In genomic region chr14:74983343-74983742, GRCh38 we compare ENCODE assay signal across 14 cellular contexts. TPM values are rescaled to one million over a fixed set of nuclear protein-coding genes. Genes with fewer than 3 reads are reported as not detected.
DNase-seq lines count a peak whose midpoint lies in the region; ATAC-seq, FAIRE-seq and TF ChIP-seq lines count a peak whose summit lies in the region.
"Had no signal": no experiment of that assay in that cellular context is flagged by ENCODE, and none has a peak within 500 bp of the region (broad histone marks: within the 10 kb centered on the region; RNA-seq: fewer than 3 reads in every experiment).

No MANE protein-coding gene starts in this region.

- TF ChIP-seq CTCF in LNCaP clone FGC (IDR thresholded peaks at IDR 0.05; ENCODE audit: control insufficient read depth, extremely low read depth, insufficient read depth) (no peak), K562 (IDR thresholded peaks at IDR 0.05 in 2 of 3, conservative IDR thresholded peaks at IDR 0.05 in 1 of 3; ENCODE audit: insufficient read depth in 2 of 3, low read depth in 1 of 3, low read length in 3 of 3) (no peak), esophagus squamous epithelium (IDR thresholded peaks at IDR 0.05) (no peak), tibial artery (IDR thresholded peaks at IDR 0.05) (no peak), WERI-Rb-1 (IDR thresholded peaks at IDR 0.05; ENCODE audit: low read depth, low read length) (no peak)

- TF ChIP-seq RAD21 in K562 (CRISPR knock-in tag; conservative IDR thresholded peaks at IDR 0.05 in 1 of 2, IDR thresholded peaks at IDR 0.05 in 1 of 2), result no peak

- CTCF ChIA-PET in K562 (lab: Yijun Ruan, JAX; ENCODE audit: low intra/inter-chr PET ratio), result no interaction called here

- intact Hi-C loops in K562 (cut with micrococcal nuclease) (no loop called here), esophagus squamous epithelium (cut with DNase I) (no loop called here), tibial artery (cut with DNase I; ENCODE audit: low total_unique reads) (loop anchor here (5.0 kb wide), 1 partner anchor 294 kb away; the partner anchor contains the start of gene FOS), cardiac septum (cut with DNase I) (no loop called here)

- peak; percentile 50 for DNase-seq in LNCaP clone FGC (ENCODE audit: low read depth)
- DNase-seq in K562 (ENCODE audit: extremely low read depth in 1 of 4, low spot score in 3 of 4), result no peak
- no peak for DNase-seq in esophagus squamous epithelium (lab: John Stamatoyannopoulos, UW)
- no peak for DNase-seq in tibial artery
- no peak for DNase-seq in WERI-Rb-1
- no peak for DNase-seq in cardiac septum (ENCODE audit: low spot score)
- DNase-seq in NOMO-1 (lab: John Stamatoyannopoulos, UW; ENCODE audit: unreplicated experiment in 2 of 2), result no peak
- DNase-seq: CD8-positive, alpha-beta T cell; HFFc6; NCI-H187 treated with DMSO at 0.1 percent for 48 hours; NCI-H2171 treated with DMSO at 0.1 percent for 48 hours; NCI-H82 had no signal

- TF ChIP-seq POLR2A in K562 (conservative IDR thresholded peaks at IDR 0.05) (no peak), esophagus squamous epithelium (IDR thresholded peaks at IDR 0.05) (no peak)

- no TSS peak for BruUV-seq in K562 (replicated peaks; lab: Mats Ljungman, UMichigan)

- H3K27ac ChIP-seq in K562 (ENCODE audit: extremely low read depth, low read depth, low read length) (no peak overlapping the region), esophagus squamous epithelium (peak overlapping the region in 3 of 4 donors; percentile 60 to 72 (median 63)), tibial artery (peak overlapping the region; percentile 80 to 94), WERI-Rb-1 (no peak overlapping the region)

- H3K9me1 ChIP-seq in K562 (ENCODE audit: control insufficient read depth, insufficient read depth, low read length), result no peaks in the 10 kb centered on the region

- H4K20me1 ChIP-seq in K562 (replicated peaks; ENCODE audit: control insufficient read depth, insufficient read depth, low read length), result no peaks in the 10 kb centered on the region

- no peaks in the 10 kb centered on the region for H3K79me2 ChIP-seq in K562 (ENCODE audit: control insufficient read depth, insufficient read depth, low read length)

- H3K9me3 ChIP-seq in K562 (replicated peaks; ENCODE audit: control insufficient read depth, insufficient read depth, low read depth, low read length) (no peaks in the 10 kb centered on the region), esophagus squamous epithelium (no peaks in the 10 kb centered on the region), tibial artery (no peaks in the 10 kb centered on the region), WERI-Rb-1 (ENCODE audit: severe bottlenecking) (no peaks in the 10 kb centered on the region)

- no peak overlapping the region for H3K4me3 ChIP-seq in LNCaP clone FGC (ENCODE audit: low read depth, low read length)
- no peak overlapping the region for H3K4me3 ChIP-seq in K562
- H3K4me3 ChIP-seq in esophagus squamous epithelium, result no peak overlapping the region
- H3K4me3 ChIP-seq in tibial artery, result no peak overlapping the region
- no peak overlapping the region for H3K4me3 ChIP-seq in WERI-Rb-1 (ENCODE audit: low read depth, low read length)

- in situ Hi-C loops in K562 (cut with MboI), result no loop called here

- no peak for ATAC-seq in K562
- ATAC-seq: CD8-positive, alpha-beta T cell; HepG2 had no signal

- H3K4me2 ChIP-seq in K562 (ENCODE audit: insufficient read depth, low read length), result no peak overlapping the region

- no peak for FAIRE-seq in K562 (lab: Jason Lieb, UNC)
- FAIRE-seq: H1, HepG2 had no signal

- H3K9ac ChIP-seq in K562 (ENCODE audit: insufficient read depth in 1 of 2, low read depth in 2 of 2, low read length in 2 of 2), result no peak overlapping the region

- no peak for TF ChIP-seq EP300 in K562 (IDR thresholded peaks at IDR 0.05; ENCODE audit: low read length)

- 75% methylated on average over 1 of the region's 1 CpG for WGBS in K562 (ENCODE audit: insufficient coverage, low coverage, missing lambda C conversion rate)
- WGBS in esophagus squamous epithelium, 2 donors, result 29 to 40% methylated on average over 1 of the region's 1 CpG

- no peaks in the 10 kb centered on the region for H3K36me3 ChIP-seq in K562 (ENCODE audit: control insufficient read depth, insufficient read depth, low read length)
- H3K36me3 ChIP-seq in esophagus squamous epithelium, result no peaks in the 10 kb centered on the region
- no peaks in the 10 kb centered on the region for H3K36me3 ChIP-seq in tibial artery
- no peaks in the 10 kb centered on the region for H3K36me3 ChIP-seq in WERI-Rb-1

- H3K4me1 ChIP-seq in K562 (replicated peaks in 1 of 2; ENCODE audit: control insufficient read depth in 2 of 2, insufficient read depth in 2 of 2, low read length in 2 of 2) (peaks cover 0 to 26% of the 10 kb centered on the region in 2 experiments; a peak in 2 of 5 replicates), esophagus squamous epithelium (peaks cover 3 to 77% (median 38%) of the 10 kb centered on the region in 3 donors), tibial artery (peaks cover 5 to 83% (median 75%) of the 10 kb centered on the region in 4 donors)

- no peak overlapping the region for H2AFZ ChIP-seq in K562 (ENCODE audit: low read depth, low read length)

- no peaks in the 10 kb centered on the region for H3K27me3 ChIP-seq in K562 (ENCODE audit: control insufficient read depth in 2 of 2, insufficient read depth in 2 of 2, low read length in 2 of 2)
- H3K27me3 ChIP-seq in esophagus squamous epithelium, result no peaks in the 10 kb centered on the region
- H3K27me3 ChIP-seq in tibial artery, result no peaks in the 10 kb centered on the region
- no peaks in the 10 kb centered on the region for H3K27me3 ChIP-seq in WERI-Rb-1 (ENCODE audit: insufficient read depth, low read depth, severe bottlenecking)

- POLR2A ChIA-PET in K562 (lab: Yijun Ruan, JAX), result no interaction called here

TF ChIP-seq in K562, 482 proteins besides CTCF, POLR2A, EP300 and RAD21:
- TF ChIP-seq ZNF316 (IDR thresholded peaks at IDR 0.05) (peak; percentile 12; the same call in 1 of the 2 replicates), BCL6 (CRISPR knock-in tag; IDR thresholded peaks at IDR 0.05) (no peak)
TF ChIP-seq in K562: peak in this region for 1.

RNA-seq across cellular contexts. Expression of gene EIF2B2, which starts 19.4 kb away (rescaled TPM):
- 38.8 and 45.9 TPM in 2 replicates for total RNA-seq in K562 (2011; cell fraction: chromatin; rRNA removed; ENCODE audit: low replicate concordance)
- 28.3 and 32.6 TPM in 2 replicates for total RNA-seq in K562 (2011; cell fraction: nucleolus; rRNA removed)
- total RNA-seq in K562 (2011; cell fraction: nucleoplasm; rRNA removed), result 30.9 and 46.0 TPM in 2 replicates
- total RNA-seq in K562 (2014; rRNA removed) (53.3 and 65.7 TPM in 2 replicates), K562 (2014; rRNA removed; fragmentation: Illumina TruSeq; extraction: Trizol) (29.1 and 29.3 TPM in 2 replicates), K562 (2015; rRNA removed; fragmentation: Illumina TruSeq; extraction: Trizol) (28.3 and 31.8 TPM in 2 replicates), K562 (2021) (38.9 and 39.5 TPM in 2 replicates), esophagus squamous epithelium (10 to 100 TPM; 27.8 to 41.0 (median 39.0) TPM), cardiac septum (36.4 TPM)
- polyA plus RNA-seq in K562 (2011; rRNA removed) (94.1 and 95.6 TPM in 2 replicates), K562 (2014; fragmentation: Illumina TruSeq; extraction: Trizol) (52.4 and 55.6 TPM in 2 replicates), K562 (2014; fragmentation: Nextera tagmentation; extraction: Ambion mirVana) (10 to 100 TPM; 10.6 to 16.1 TPM), K562 (2014; rRNA removed) (58.7 and 68.3 TPM in 2 replicates)
- polyA plus RNA-seq in K562 (2011; cell fraction: cytosol; rRNA removed), result 76.7 and 80.9 TPM in 2 replicates
- polyA plus RNA-seq in K562 (2011; cell fraction: nucleus; rRNA removed), result 48.0 and 48.4 TPM in 2 replicates
- 43.7 and 47.1 TPM in 2 replicates for polyA plus RNA-seq in K562 (2012)
- 50.6 and 57.5 TPM in 2 replicates for polyA minus RNA-seq in K562 (2011; rRNA and poly(A)+ RNA removed)
- polyA minus RNA-seq in K562 (2011; cell fraction: cytosol; rRNA and poly(A)+ RNA removed), result 29.7 and 30.0 TPM in 2 replicates
- polyA minus RNA-seq in K562 (2011; cell fraction: nucleus; rRNA and poly(A)+ RNA removed), result 13.5 and 25.0 TPM in 2 replicates

RNA-seq across cellular contexts. Expression of gene PGF, which starts 27.9 kb away (rescaled TPM):
- 0.23 and 0.65 TPM in 2 replicates for total RNA-seq in K562 (2011; cell fraction: chromatin; rRNA removed; ENCODE audit: low replicate concordance)
- total RNA-seq in K562 (2011; cell fraction: nucleolus; rRNA removed), result 0.79 and 1.2 TPM in 2 replicates
- total RNA-seq in K562 (2011; cell fraction: nucleoplasm; rRNA removed), result 0.51 and 0.69 TPM in 2 replicates
- total RNA-seq in K562 (2014; rRNA removed), result 0.18 and 0.90 TPM in 2 replicates
- 0.22 and 0.32 TPM in 2 replicates for total RNA-seq in K562 (2014; rRNA removed; fragmentation: Illumina TruSeq; extraction: Trizol)
- 0.11 and 0.34 TPM in 2 replicates for total RNA-seq in K562 (2015; rRNA removed; fragmentation: Illumina TruSeq; extraction: Trizol)
- 0.29 and 0.44 TPM in 2 replicates for total RNA-seq in K562 (2021)
- polyA plus RNA-seq in K562 (2011; rRNA removed), result 0.14 and 0.20 TPM in 2 replicates
- 0.03 and 0.07 TPM in 2 replicates for polyA plus RNA-seq in K562 (2011; cell fraction: cytosol; rRNA removed)
- polyA plus RNA-seq in K562 (2011; cell fraction: nucleus; rRNA removed), result 0.06 and 0.31 TPM in 2 replicates
- 0.10 and 0.29 TPM in 2 replicates for polyA plus RNA-seq in K562 (2012)
- polyA plus RNA-seq in K562 (2014; fragmentation: Illumina TruSeq; extraction: Trizol), result 0.18 and 0.54 TPM in 2 replicates
- under 1 TPM; 0.04 to 0.07 TPM for polyA plus RNA-seq in K562 (2014; fragmentation: Nextera tagmentation; extraction: Ambion mirVana)
- 0.30 and 0.66 TPM in 2 replicates for polyA plus RNA-seq in K562 (2014; rRNA removed)
- polyA minus RNA-seq in K562 (2011; rRNA and poly(A)+ RNA removed), result 0.06 and 0.14 TPM in 2 replicates
- polyA minus RNA-seq in K562 (2011; cell fraction: cytosol; rRNA and poly(A)+ RNA removed), result not detected in 2 replicates
- polyA minus RNA-seq in K562 (2011; cell fraction: nucleus; rRNA and poly(A)+ RNA removed), result 0.22 and 0.40 TPM in 2 replicates
- total RNA-seq in esophagus squamous epithelium, result 10 to 100 TPM in 1 of 4 donors, 1 to 10 TPM in 3; 1.6 to 42.3 (median 6.2) TPM
- total RNA-seq in cardiac septum, result 9.4 TPM

Comparison
In these comparisons a context has a peak if more than half of its experiments do, and no peak if none do; other contexts are left out.
1. H3K27ac ChIP-seq: peak in esophagus squamous epithelium (3 of 4) and tibial artery (2 of 2); none in K562 (single experiment) and WERI-Rb-1 (single experiment).